ENCODE assay signal across 27 cellular contexts in the genomic region with DNA sequence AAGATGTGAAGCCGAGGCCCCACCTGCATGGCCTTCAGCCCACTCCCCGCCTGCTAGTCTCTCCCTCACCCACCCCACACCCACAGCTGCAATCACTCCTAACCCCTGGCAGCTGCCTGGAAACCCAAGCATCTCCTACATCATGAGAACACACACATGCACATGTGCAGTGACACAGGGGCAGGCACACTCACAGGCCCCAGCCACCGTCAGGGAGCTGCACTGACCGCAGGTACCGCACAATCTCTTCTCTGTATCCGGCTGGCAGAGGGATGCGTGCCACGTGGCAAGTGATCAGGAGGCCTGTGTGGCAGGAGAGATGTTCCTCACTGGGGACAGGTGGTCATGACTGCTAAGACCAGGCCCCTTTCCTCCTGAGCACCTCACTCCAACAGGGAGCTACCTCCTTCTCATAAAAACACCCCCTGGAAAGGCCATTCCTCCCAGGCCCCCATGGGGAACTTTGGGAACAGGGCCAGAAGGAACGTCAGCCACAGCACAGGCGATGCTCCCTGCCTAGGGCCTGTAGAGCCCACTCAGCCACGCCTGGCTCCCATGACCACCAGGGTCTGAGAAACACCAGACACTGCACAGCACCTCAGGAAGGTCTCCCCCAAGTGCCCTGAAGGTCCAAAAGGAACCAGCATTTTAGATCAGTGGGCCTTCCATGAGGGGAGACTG. TPM values are rescaled to one million over a fixed set of nuclear protein-coding genes. Genes with fewer than 3 reads are reported as not detected.
DNase-seq lines count a peak whose midpoint lies in the region; ATAC-seq and TF ChIP-seq lines count a peak whose summit lies in the region.
"Had no signal": no experiment of that assay in that cellular context is flagged by ENCODE, and none has a peak within 500 bp of the region (broad histone marks: within the 10 kb centered on the region; RNA-seq: fewer than 3 reads in every experiment).

No MANE protein-coding gene starts in this region.

- 87 to 96% (median 88%) methylated on average over 7 to 11 of the region's 11 CpGs for WGBS in spleen, 5 donors

- intact Hi-C loops in spleen (cut with DNase I; ENCODE audit: low total_unique reads), result no loop called here

- H3K36me3 ChIP-seq in HEK293 (ENCODE audit: control insufficient read depth in 2 of 2, insufficient read depth in 1 of 2, low read length in 2 of 2) (peaks cover 13 to 37% of the 10 kb centered on the region in 2 experiments; a peak in 2 of 3 replicates), spleen (peaks cover 0 to 61% (median 28%) of the 10 kb centered on the region in 6 donors)

- POLR2A ChIA-PET in HEK293 (lab: Yijun Ruan, JAX), result no interaction called here

- DNase-seq in cerebellar cortex (ENCODE audit: low spot score), result peak; percentile 19
- DNase-seq in spleen, result peak; percentile 68
- no peak for DNase-seq in DMS153 treated with DMSO at 0.1 percent for 48 hours (lab: John Stamatoyannopoulos, UW; ENCODE audit: unreplicated experiment)
- DNase-seq: activated effector memory CD4-positive, alpha-beta T cell treated with Interleukin-2 at 50 U/mL for 16 hours; activated T-cell treated with anti-CD3 and anti-CD28 coated beads, Interleukin-2, amount 50 U/mL, for 1 hour; aorta; cortex of kidney; erythroblast; Karpas-422; naive thymus-derived CD4-positive, alpha-beta T cell; NCI-H1417 treated with DMSO at 0.1 percent for 48 hours; NCI-H2029 treated with DMSO at 0.1 percent for 48 hours; NCI-H2227 treated with DMSO at 0.1 percent for 48 hours; NCI-H526; occipital lobe; OCI-M1; stimulated activated CD8-positive, alpha-beta memory T cell treated with anti-CD3 and anti-CD28 coated beads, Interleukin-4, amount 100 ng/mL, for 48 hours; stimulated activated naive CD8-positive, alpha-beta T cell treated with anti-CD3 and anti-CD28 coated beads, Interleukin-15, amount 100 ng/mL, for 72 hours; thyroid gland had no signal

- H3K4me3 ChIP-seq in HEK293 (ENCODE audit: low read depth, low read length) (no peak overlapping the region), spleen (no peak overlapping the region)
- H3K4me3 ChIP-seq: BLaER1, cardiac muscle cell, HAP-1, thyroid gland had no signal

- no peaks in the 10 kb centered on the region for H3K27me3 ChIP-seq in layer of hippocampus (ENCODE audit: control insufficient read depth, insufficient read depth, low read length)
- H3K27me3 ChIP-seq in spleen (replicated peaks in 1 of 7), result no peaks in the 10 kb centered on the region
- H3K27me3 ChIP-seq: BLaER1, cardiac muscle cell, thyroid gland had no signal

- H3K9me3 ChIP-seq in HEK293 (ENCODE audit: control insufficient read depth, insufficient read depth, low read depth, low read length), result no peaks in the 10 kb centered on the region
- H3K9me3 ChIP-seq in spleen, result no peaks in the 10 kb centered on the region
- H3K9me3 ChIP-seq: BLaER1, HAP-1, thyroid gland had no signal

- ATAC-seq in GM18511 (IDR thresholded peaks at IDR 0.05; ENCODE audit: unreplicated experiment) (no peak), GM19035 (IDR thresholded peaks at IDR 0.05; ENCODE audit: unreplicated experiment) (no peak)
- ATAC-seq: naive thymus-derived CD4-positive, alpha-beta T cell; SK-N-SH treated with all-trans-retinoic acid at 6 μM for 48 hours; stimulated activated naive CD8-positive, alpha-beta T cell treated with anti-CD3 and anti-CD28 coated beads, Interleukin-15, amount 100 ng/mL, for 72 hours had no signal

- TF ChIP-seq CTCF in HEK293 (tag by site-specific recombination; IDR thresholded peaks at IDR 0.05), result no peak
- TF ChIP-seq CTCF in spleen (IDR thresholded peaks at IDR 0.05 in 8 of 11, conservative IDR thresholded peaks at IDR 0.05 in 3 of 11), result no peak

- H3K27ac ChIP-seq in HEK293 (ENCODE audit: extremely low read depth, low read depth, low read length) (no peak overlapping the region), layer of hippocampus (ENCODE audit: low read depth, low read length) (peak overlapping the region; percentile 52), spleen (no peak overlapping the region)
- H3K27ac ChIP-seq: BLaER1, cardiac muscle cell, thyroid gland had no signal

- H3K4me1 ChIP-seq in HEK293 (ENCODE audit: control insufficient read depth, insufficient read depth, low read length) (peaks cover 8% of the 10 kb centered on the region; the same call in 1 of the 2 replicates), spleen (peaks cover 0 to 19% (median 14%) of the 10 kb centered on the region in 6 donors)

- TF ChIP-seq POLR2A in spleen (IDR thresholded peaks at IDR 0.05), result no peak

- CTCF ChIA-PET in HEK293 (lab: Yijun Ruan, JAX), result no interaction called here

TF ChIP-seq in HEK293, 187 proteins besides CTCF, POLR2A, EP300 and RAD21 (continues in another document):
- TF ChIP-seq ZFHX2 (tag by site-specific recombination; conservative IDR thresholded peaks at IDR 0.05) (peak; percentile 90), IKZF3 (tag by site-specific recombination; IDR thresholded peaks at IDR 0.05) (no peak), WT1 (tag by site-specific recombination; IDR thresholded peaks at IDR 0.05) (no peak), ZNF677 (tag by site-specific recombination; IDR thresholded peaks at IDR 0.05) (no peak), ZNF830 (tag by site-specific recombination; IDR thresholded peaks at IDR 0.05; ENCODE audit: low read depth) (no peak), ZNF747 (tag by site-specific recombination; IDR thresholded peaks at IDR 0.05) (no peak), EGR2 (tag by site-specific recombination; IDR thresholded peaks at IDR 0.05; ENCODE audit: low read depth) (peak; percentile 91), ZNF433 (tag by site-specific recombination; IDR thresholded peaks at IDR 0.05; ENCODE audit: low read depth) (no peak), ZNF140 (tag by site-specific recombination; IDR thresholded peaks at IDR 0.05) (no peak), GFI1B (tag by site-specific recombination; IDR thresholded peaks at IDR 0.05) (no peak), BCL11B (tag by site-specific recombination; IDR thresholded peaks at IDR 0.05; ENCODE audit: low read depth) (no peak)
- TF ChIP-seq, protein P1, sequence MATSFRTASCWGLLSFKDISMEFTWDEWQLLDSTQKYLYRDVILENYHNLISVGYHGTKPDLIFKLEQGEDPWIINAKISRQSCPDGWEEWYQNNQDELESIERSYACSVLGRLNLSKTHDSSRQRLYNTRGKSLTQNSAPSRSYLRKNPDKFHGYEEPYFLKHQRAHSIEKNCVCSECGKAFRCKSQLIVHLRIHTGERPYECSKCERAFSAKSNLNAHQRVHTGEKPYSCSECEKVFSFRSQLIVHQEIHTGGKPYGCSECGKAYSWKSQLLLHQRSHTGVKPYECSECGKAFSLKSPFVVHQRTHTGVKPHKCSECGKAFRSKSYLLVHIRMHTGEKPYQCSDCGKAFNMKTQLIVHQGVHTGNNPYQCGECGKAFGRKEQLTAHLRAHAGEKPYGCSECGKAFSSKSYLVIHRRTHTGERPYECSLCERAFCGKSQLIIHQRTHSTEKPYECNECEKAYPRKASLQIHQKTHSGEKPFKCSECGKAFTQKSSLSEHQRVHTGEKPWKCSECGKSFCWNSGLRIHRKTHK (tag by site-specific recombination; IDR thresholded peaks at IDR 0.05), result no peak
- TF ChIP-seq, protein P2, sequence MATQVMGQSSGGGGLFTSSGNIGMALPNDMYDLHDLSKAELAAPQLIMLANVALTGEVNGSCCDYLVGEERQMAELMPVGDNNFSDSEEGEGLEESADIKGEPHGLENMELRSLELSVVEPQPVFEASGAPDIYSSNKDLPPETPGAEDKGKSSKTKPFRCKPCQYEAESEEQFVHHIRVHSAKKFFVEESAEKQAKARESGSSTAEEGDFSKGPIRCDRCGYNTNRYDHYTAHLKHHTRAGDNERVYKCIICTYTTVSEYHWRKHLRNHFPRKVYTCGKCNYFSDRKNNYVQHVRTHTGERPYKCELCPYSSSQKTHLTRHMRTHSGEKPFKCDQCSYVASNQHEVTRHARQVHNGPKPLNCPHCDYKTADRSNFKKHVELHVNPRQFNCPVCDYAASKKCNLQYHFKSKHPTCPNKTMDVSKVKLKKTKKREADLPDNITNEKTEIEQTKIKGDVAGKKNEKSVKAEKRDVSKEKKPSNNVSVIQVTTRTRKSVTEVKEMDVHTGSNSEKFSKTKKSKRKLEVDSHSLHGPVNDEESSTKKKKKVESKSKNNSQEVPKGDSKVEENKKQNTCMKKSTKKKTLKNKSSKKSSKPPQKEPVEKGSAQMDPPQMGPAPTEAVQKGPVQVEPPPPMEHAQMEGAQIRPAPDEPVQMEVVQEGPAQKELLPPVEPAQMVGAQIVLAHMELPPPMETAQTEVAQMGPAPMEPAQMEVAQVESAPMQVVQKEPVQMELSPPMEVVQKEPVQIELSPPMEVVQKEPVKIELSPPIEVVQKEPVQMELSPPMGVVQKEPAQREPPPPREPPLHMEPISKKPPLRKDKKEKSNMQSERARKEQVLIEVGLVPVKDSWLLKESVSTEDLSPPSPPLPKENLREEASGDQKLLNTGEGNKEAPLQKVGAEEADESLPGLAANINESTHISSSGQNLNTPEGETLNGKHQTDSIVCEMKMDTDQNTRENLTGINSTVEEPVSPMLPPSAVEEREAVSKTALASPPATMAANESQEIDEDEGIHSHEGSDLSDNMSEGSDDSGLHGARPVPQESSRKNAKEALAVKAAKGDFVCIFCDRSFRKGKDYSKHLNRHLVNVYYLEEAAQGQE (tag by site-specific recombination; IDR thresholded peaks at IDR 0.05), result no peak
- TF ChIP-seq, protein P3, sequence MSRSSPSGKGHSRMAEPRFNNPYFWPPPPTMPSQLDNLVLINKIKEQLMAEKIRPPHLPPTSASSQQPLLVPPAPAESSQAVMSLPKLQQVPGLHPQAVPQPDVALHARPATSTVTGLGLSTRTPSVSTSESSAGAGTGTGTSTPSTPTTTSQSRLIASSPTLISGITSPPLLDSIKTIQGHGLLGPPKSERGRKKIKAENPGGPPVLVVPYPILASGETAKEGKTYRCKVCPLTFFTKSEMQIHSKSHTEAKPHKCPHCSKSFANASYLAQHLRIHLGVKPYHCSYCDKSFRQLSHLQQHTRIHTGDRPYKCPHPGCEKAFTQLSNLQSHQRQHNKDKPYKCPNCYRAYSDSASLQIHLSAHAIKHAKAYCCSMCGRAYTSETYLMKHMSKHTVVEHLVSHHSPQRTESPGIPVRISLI (tag by site-specific recombination; IDR thresholded peaks at IDR 0.05), result no peak

RNA-seq across cellular contexts. Expression of a gene that starts 6.0 kb away (rescaled TPM):
- total RNA-seq in spleen, result 10 to 100 TPM; 18.2 to 31.2 (median 28.8) TPM
- 10 to 100 TPM in 1 of 3 donors, 1 to 10 TPM in 2; 6.3 to 17.5 (median 9.8) TPM for polyA plus RNA-seq in spleen

RNA-seq across cellular contexts. Expression of a gene that starts 38.3 kb away (rescaled TPM):
- total RNA-seq in spleen, result 10 to 100 TPM in 2 of 7 donors, 1 to 10 TPM in 5; 4.4 to 10.5 (median 7.7) TPM
- polyA plus RNA-seq in spleen, result 10 to 100 TPM; 10.8 to 13.4 (median 13.1) TPM
